In genomic region chr20:54598351-54598750, GRCh38 we compare ENCODE assay signal across 14 cellular contexts.
"Had no signal": no experiment of that assay in that cellular context is flagged by ENCODE, and none has a peak within 500 bp of the region (broad histone marks: within the 10 kb centered on the region; RNA-seq: fewer than 3 reads in every experiment).

No MANE protein-coding gene starts in this region.

- DNase-seq: dorsolateral prefrontal cortex; effector CD8-positive, alpha-beta T cell; heart left ventricle; hippocampal formation; left colon; mesendoderm; naive B cell; psoas muscle; retina; right lobe of liver; stimulated activated CD4-positive, alpha-beta T cell treated with anti-CD3 and anti-CD28 coated beads, Interleukin-4, amount 100 ng/mL, for 1 hour; stimulated activated CD8-positive, alpha-beta memory T cell treated with anti-CD3 and anti-CD28 coated beads, Interleukin-4, amount 100 ng/mL, for 48 hours; stimulated activated naive CD8-positive, alpha-beta T cell treated with anti-CD3 and anti-CD28 coated beads, Interleukin-15, Interleukin-2, amounts not matched to agents 100 U/mL and 50 U/mL, for 24 hours; thyroid gland had no signal
